ENCODE assay signal across 8 cellular contexts in genomic region chr12:12890815-12891645, GRCh38.
DNase-seq lines count a peak whose midpoint lies in the region; ATAC-seq and TF ChIP-seq lines count a peak whose summit lies in the region.

Gene GPRC5A, plus strand, starts transcription at chr12:12891562. Its CDS starts 16,688 bp downstream, at chr12:12908250.

- no peak for ATAC-seq in HG03378 (IDR thresholded peaks at IDR 0.05; ENCODE audit: unreplicated experiment)

- H3K27ac ChIP-seq in VCaP, result peak within 1 kb of the TSS; percentile 58

- peak; percentile 25; the same call in 1 of the 2 replicates for TF ChIP-seq CTCF in VCaP (conservative IDR thresholded peaks at IDR 0.05)

- peak; percentile 67; the same call in 1 of the 2 replicates for TF ChIP-seq EP300 in Ishikawa (IDR thresholded peaks at IDR 0.05; ENCODE audit: borderline replicate concordance)

- no peaks in the 10 kb centered on the region for H3K36me3 Mint-ChIP-seq in dendritic cell treated with granulocyte-macrophage colony-stimulating factor and Interleukin-4, amounts not matched to agents 40 ng/mL and 50 ng/mL, for 4 days (ENCODE audit: low read depth)

- peak within 1 kb of the TSS; percentile 8 for H3K27ac Mint-ChIP-seq in dendritic cell treated with granulocyte-macrophage colony-stimulating factor and Interleukin-4, amounts not matched to agents 40 ng/mL and 50 ng/mL, for 4 days

- DNase-seq in GM04504 (ENCODE audit: low read depth) (peak; percentile 93), kidney tubule cell (ENCODE audit: low spot score) (peak; percentile 96), cerebellar nuclear complex (lab: John Stamatoyannopoulos, UW) (no peak)
- peak in 2 of 3 donors; percentile 14 to 20 for DNase-seq in stimulated activated CD4-positive, alpha-beta T cell treated with anti-CD3 and anti-CD28 coated beads, Interleukin-12 subunit alpha, Interleukin-12 subunit beta, amount 100 ng/mL, for 48 hours (ENCODE audit: low read depth in 2 of 3, low spot score in 1 of 3)

- H3K9me3 Mint-ChIP-seq in dendritic cell treated with granulocyte-macrophage colony-stimulating factor and Interleukin-4, amounts not matched to agents 40 ng/mL and 50 ng/mL, for 4 days, result no peaks in the 10 kb centered on the region

- peak; percentile 56 for TF ChIP-seq RAD21 in Ishikawa (IDR thresholded peaks at IDR 0.05; ENCODE audit: low read depth)

- peaks cover 15% of the 10 kb centered on the region for H3K4me1 Mint-ChIP-seq in dendritic cell treated with granulocyte-macrophage colony-stimulating factor and Interleukin-4, amounts not matched to agents 40 ng/mL and 50 ng/mL, for 4 days (ENCODE audit: low read depth)

- H3K27me3 Mint-ChIP-seq in dendritic cell treated with granulocyte-macrophage colony-stimulating factor and Interleukin-4, amounts not matched to agents 40 ng/mL and 50 ng/mL, for 4 days, result peaks cover 62% of the 10 kb centered on the region

- peak within 1 kb of the TSS; percentile 66 for H3K4me3 Mint-ChIP-seq in dendritic cell treated with granulocyte-macrophage colony-stimulating factor and Interleukin-4, amounts not matched to agents 40 ng/mL and 50 ng/mL, for 4 days

- intact Hi-C loops in dendritic cell treated with granulocyte-macrophage colony-stimulating factor and Interleukin-4, amounts not matched to agents 40 ng/mL and 50 ng/mL, for 4 days (cut with micrococcal nuclease), result no loop called here

TF ChIP-seq in Ishikawa, 13 proteins besides CTCF, POLR2A, EP300 and RAD21:
- TF ChIP-seq REST (IDR thresholded peaks at IDR 0.05; ENCODE audit: low read depth) (peak; percentile 75), TEAD4 (IDR thresholded peaks at IDR 0.05) (peak; percentile 54; the same call in 1 of the 2 replicates), CREB1 (IDR thresholded peaks at IDR 0.05; ENCODE audit: low read depth) (peak; percentile 40), FOXM1 (IDR thresholded peaks at IDR 0.05; ENCODE audit: borderline replicate concordance, low read depth) (peak; percentile 25; the same call in 1 of the 2 replicates), EGR1 (IDR thresholded peaks at IDR 0.05) (peak; percentile 84), ZBTB7A (IDR thresholded peaks at IDR 0.05; ENCODE audit: low read depth) (peak; percentile 92), TCF12 (IDR thresholded peaks at IDR 0.05; ENCODE audit: low read depth) (peak; percentile 57; the same call in 1 of the 2 replicates), NFIC (IDR thresholded peaks at IDR 0.05) (peak; percentile 34), TAF1 (IDR thresholded peaks at IDR 0.05; ENCODE audit: low read depth) (peak; percentile 37; the same call in 1 of the 2 replicates), USF1 (IDR thresholded peaks at IDR 0.05) (peak; percentile 41), CEBPB (IDR thresholded peaks at IDR 0.05) (no peak; the same call in 1 of the 2 replicates), YY1 (IDR thresholded peaks at IDR 0.05; ENCODE audit: low read depth) (no peak; the same call in 1 of the 2 replicates)
- TF ChIP-seq, protein P1, sequence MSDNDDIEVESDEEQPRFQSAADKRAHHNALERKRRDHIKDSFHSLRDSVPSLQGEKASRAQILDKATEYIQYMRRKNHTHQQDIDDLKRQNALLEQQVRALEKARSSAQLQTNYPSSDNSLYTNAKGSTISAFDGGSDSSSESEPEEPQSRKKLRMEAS (IDR thresholded peaks at IDR 0.05), result peak; percentile 87

Comparison
In these comparisons a context has a peak if more than half of its experiments do, and no peak if none do; other contexts are left out.
1. DNase-seq: peak in GM04504 (single experiment), kidney tubule cell (single experiment) and stimulated activated CD4-positive, alpha-beta T cell treated with anti-CD3 and anti-CD28 coated beads, Interleukin-12 subunit alpha, Interleukin-12 subunit beta, amount 100 ng/mL, for 48 hours (2 of 3); none in cerebellar nuclear complex (0 of 2).